In the genomic region with DNA sequence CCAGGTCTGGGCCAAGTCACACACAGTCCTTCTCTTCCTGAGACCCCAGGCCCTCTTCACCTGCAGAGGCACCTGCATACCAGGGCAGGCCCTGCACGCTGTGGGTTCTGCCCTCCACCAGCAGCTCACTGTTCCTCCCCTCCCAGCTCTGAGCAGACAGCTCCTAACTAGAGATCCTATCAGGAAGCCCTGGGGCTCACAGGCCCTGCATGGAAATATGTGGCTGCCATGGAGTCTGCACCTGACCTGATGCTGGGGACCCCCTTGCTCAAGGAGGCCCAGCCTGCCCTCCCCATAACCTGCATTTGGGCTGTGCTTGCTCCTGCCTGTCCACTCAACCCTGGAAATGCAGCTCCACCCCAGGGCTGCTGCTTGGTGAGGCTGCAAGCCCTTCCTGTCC, we compare ENCODE assay signal across 28 cellular contexts. TPM values are rescaled to one million over a fixed set of nuclear protein-coding genes. Genes with fewer than 3 reads are reported as not detected.
"Had no signal": no experiment of that assay in that cellular context is flagged by ENCODE, and none has a peak within 500 bp of the region (broad histone marks: within the 10 kb centered on the region; RNA-seq: fewer than 3 reads in every experiment).

No MANE protein-coding gene starts in this region.

- ATAC-seq: activated CD8-positive, alpha-beta T cell treated with anti-CD3 and anti-CD28 coated beads, Interleukin-2, amount 10 ng/mL, durations not matched to agents 7 days and 5 days; activated T-cell treated with anti-CD3 and anti-CD28 coated beads, Interleukin-2, amount 50 U/mL, for 4 hours; T-helper 17 cell had no signal

- H3K9me3 Mint-ChIP-seq: activated naive CD4-positive, alpha-beta T cell treated with anti-CD3 and anti-CD28 coated beads, Interleukin-2, amount 10 ng/mL, durations not matched to agents 7 days and 5 days; activated naive CD8-positive, alpha-beta T cell treated with anti-CD3 and anti-CD28 coated beads, Interleukin-2, amount 10 ng/mL, durations not matched to agents 7 days and 5 days; activated T-cell treated with anti-CD3 and anti-CD28 coated beads, Interleukin-2, amount 50 U/mL, for 4 hours; WTC11 had no signal

- H3K4me3 Mint-ChIP-seq: activated CD8-positive, alpha-beta T cell treated with anti-CD3 and anti-CD28 coated beads, Interleukin-2, amount 10 ng/mL, durations not matched to agents 7 days and 5 days; activated naive CD4-positive, alpha-beta T cell treated with anti-CD3 and anti-CD28 coated beads, Interleukin-2, amount 10 ng/mL, durations not matched to agents 7 days and 5 days; activated naive CD8-positive, alpha-beta T cell treated with anti-CD3 and anti-CD28 coated beads, Interleukin-2, amount 10 ng/mL, durations not matched to agents 7 days and 5 days; activated T-cell treated with anti-CD3 and anti-CD28 coated beads, Interleukin-2, amount 50 U/mL, for 4 hours; T-helper 17 cell; WTC11 had no signal

- H3K27ac ChIP-seq: SJSA1 had no signal

- H3K27ac Mint-ChIP-seq: activated CD8-positive, alpha-beta T cell treated with anti-CD3 and anti-CD28 coated beads, Interleukin-2, amount 10 ng/mL, durations not matched to agents 7 days and 5 days; activated naive CD4-positive, alpha-beta T cell treated with anti-CD3 and anti-CD28 coated beads, Interleukin-2, amount 10 ng/mL, durations not matched to agents 7 days and 5 days; activated naive CD8-positive, alpha-beta T cell treated with anti-CD3 and anti-CD28 coated beads, Interleukin-2, amount 10 ng/mL, durations not matched to agents 7 days and 5 days; T-helper 17 cell; WTC11 had no signal

- H3K4me1 Mint-ChIP-seq: WTC11 had no signal

- H3K9me3 ChIP-seq: MG63, SJSA1 had no signal

- H3K27me3 ChIP-seq: MG63, SJSA1 had no signal

- H3K4me3 ChIP-seq: MG63, SJSA1 had no signal

- H3K36me3 ChIP-seq: MG63, SJSA1 had no signal

- DNase-seq: activated CD4-positive, alpha-beta T cell treated with anti-CD3 and anti-CD28 coated beads for 48 hours; activated CD4-positive, alpha-beta T cell treated with anti-CD3 and anti-CD28 coated beads, Interleukin-2, amount 50 U/mL, for 4 hours; activated CD4-positive, CD25-positive, alpha-beta regulatory T cell treated with anti-CD3 and anti-CD28 coated beads, Interleukin-2, amount 50 U/mL, for 72 hours; activated CD8-positive, alpha-beta T cell treated with anti-CD3 and anti-CD28 coated beads, Interleukin-2, amount 10 ng/mL, durations not matched to agents 7 days and 5 days; activated gamma-delta T cell; activated naive CD4-positive, alpha-beta T cell treated with anti-CD3 and anti-CD28 coated beads, Interleukin-2, amount 10 ng/mL, durations not matched to agents 7 days and 5 days; activated naive CD8-positive, alpha-beta T cell treated with anti-CD3 and anti-CD28 coated beads, Interleukin-2, amount 10 ng/mL, durations not matched to agents 7 days and 5 days; activated T-cell treated with anti-CD3 and anti-CD28 coated beads, Interleukin-2, amount 50 U/mL, for 4 hours; aorta; central memory CD4-positive, alpha-beta T cell; NCI-H1092 treated with DMSO at 0.1 percent for 48 hours; NCI-H1417 treated with DMSO at 0.1 percent for 48 hours; NCI-H1694; NCI-H2029; NCI-H2107; NCI-H2171 treated with DMSO at 0.1 percent for 48 hours; NCI-H345; NCI-H510A; NCI-H526 treated with DMSO at 0.1 percent for 48 hours; NCI-H82; SHP77; T-helper 17 cell; T-helper 9 cell had no signal

- H3K36me3 Mint-ChIP-seq: activated naive CD4-positive, alpha-beta T cell treated with anti-CD3 and anti-CD28 coated beads, Interleukin-2, amount 10 ng/mL, durations not matched to agents 7 days and 5 days; activated naive CD8-positive, alpha-beta T cell treated with anti-CD3 and anti-CD28 coated beads, Interleukin-2, amount 10 ng/mL, durations not matched to agents 7 days and 5 days; WTC11 had no signal

- FAIRE-seq: bronchial epithelial cell, RCC 7860 had no signal

- H3K4me1 ChIP-seq: SJSA1 had no signal

RNA-seq across cellular contexts. Expression of a gene that starts 14.6 kb away (rescaled TPM):
- total RNA-seq: SJSA1 had no signal
